ENCODE assay signal across 1 cellular context in genomic region chr1:32247452-32247851, GRCh38.
TF ChIP-seq lines count a peak whose summit lies in the region.

No MANE protein-coding gene starts in this region.

TF ChIP-seq in HepG2, 621 proteins besides CTCF, POLR2A, EP300 and RAD21:
- TF ChIP-seq DMAP1 (CRISPR knock-in tag; IDR thresholded peaks at IDR 0.05) (0 out of 2 replicates have a peak, but pooled peaks have one; percentile 4), HNRNPL (IDR thresholded peaks at IDR 0.05; ENCODE audit: low read depth, low read length) (0 out of 2 replicates have a peak, but pooled peaks have one; percentile 21), MYC (CRISPR knock-in tag; IDR thresholded peaks at IDR 0.05; ENCODE audit: borderline replicate concordance) (0 out of 2 replicates have a peak, but pooled peaks have one; percentile 4), ELF1 (CRISPR knock-in tag; IDR thresholded peaks at IDR 0.05) (no peak), TEAD2 (CRISPR knock-in tag; IDR thresholded peaks at IDR 0.05) (no peak), ZFP37 (CRISPR knock-in tag; IDR thresholded peaks at IDR 0.05; ENCODE audit: borderline replicate concordance) (no peak)
